8 cellular contexts compared by ENCODE assay signal in genomic region chr4:2964077-2964471, GRCh38. TPM values are rescaled to one million over a fixed set of nuclear protein-coding genes. Genes with fewer than 3 reads are reported as not detected.
DNase-seq lines count a peak whose midpoint lies in the region; ATAC-seq, FAIRE-seq and TF ChIP-seq lines count a peak whose summit lies in the region.

No MANE protein-coding gene starts in this region.

- H3K4me3 ChIP-seq in GM12875 (ENCODE audit: low read depth, low read length) (peak overlapping the region; percentile 83), SK-N-MC (peak overlapping the region; percentile 98), fibroblast of pulmonary artery (replicated peaks; ENCODE audit: low read depth, low read length) (peak overlapping the region; percentile 88), pancreas (peak overlapping the region; percentile 79 to 96 (median 86))

- peaks cover 0 to 11% (median 5%) of the 10 kb centered on the region in 3 donors for H3K4me1 ChIP-seq in pancreas

- no peaks in the 10 kb centered on the region for H3K9me3 ChIP-seq in SK-N-MC (ENCODE audit: low read depth, low read length)
- H3K9me3 ChIP-seq in pancreas, result no peaks in the 10 kb centered on the region

- H3K27ac ChIP-seq in SK-N-MC (no peak overlapping the region), pancreas (peak overlapping the region in 3 of 4 donors; percentile 12 to 85 (median 78))

- no peak for FAIRE-seq in pancreas (lab: Jason Lieb, UNC)

- WGBS in pancreas, 2 donors, result 2 to 3% methylated on average over 8 to 23 of the region's 23 CpGs

- TF ChIP-seq CTCF in GM12875 (IDR thresholded peaks at IDR 0.05; ENCODE audit: borderline replicate concordance, insufficient read depth, low read depth, low read length) (no peak), fibroblast of pulmonary artery (IDR thresholded peaks at IDR 0.05; ENCODE audit: low read length, missing control alignments) (no peak), pancreas (IDR thresholded peaks at IDR 0.05) (no peak)

- no peaks in the 10 kb centered on the region for H3K27me3 ChIP-seq in pancreas

- DNase-seq in SK-N-MC (ENCODE audit: low read depth, low spot score) (no peak), fibroblast of pulmonary artery (ENCODE audit: low read depth) (no peak), pancreas (no peak), D341Med (ENCODE audit: low spot score) (no peak), DMS 273 (lab: John Stamatoyannopoulos, UW; ENCODE audit: unreplicated experiment) (no peak), NCI-H226 (no peak)

- H3K9ac ChIP-seq in SK-N-MC (ENCODE audit: insufficient read length), result peak overlapping the region; percentile 72

- intact Hi-C loops in pancreas (cut with DNase I), result no loop called here

- peaks cover 5% of the 10 kb centered on the region; the same call in 1 of the 2 replicates for H3K36me3 ChIP-seq in SK-N-MC (ENCODE audit: insufficient read depth, low read length)
- H3K36me3 ChIP-seq in pancreas, result no peaks in the 10 kb centered on the region

- ATAC-seq in pancreas, result peak; percentile 4 to 20 (median 13)
- no peak for ATAC-seq in HG02623 (IDR thresholded peaks at IDR 0.05; ENCODE audit: unreplicated experiment)

RNA-seq across cellular contexts. Expression of gene GRK4, which starts 0.7 kb away (rescaled TPM):
- total RNA-seq in pancreas, result 1 to 10 TPM; 4.6 to 6.3 (median 5.3) TPM
- polyA plus RNA-seq in pancreas, result 1 to 10 TPM; 7.5 to 9.7 TPM

RNA-seq across cellular contexts. Expression of gene NOP14, which starts 0.9 kb away (rescaled TPM):
- total RNA-seq in pancreas, result 10 to 100 TPM; 15.2 to 31.0 (median 19.1) TPM
- polyA plus RNA-seq in pancreas, result 10 to 100 TPM; 11.1 to 15.9 TPM
